In genomic region chr10:70267161-70267933, GRCh38 we compare ENCODE assay signal across 8 cellular contexts. TPM values are rescaled to one million over a fixed set of nuclear protein-coding genes. Genes with fewer than 3 reads are reported as not detected.
DNase-seq lines count a peak whose midpoint lies in the region; ATAC-seq and TF ChIP-seq lines count a peak whose summit lies in the region.

No MANE protein-coding gene starts in this region.

- no peak overlapping the region for H3K27ac Mint-ChIP-seq in activated naive CD4-positive, alpha-beta T cell treated with anti-CD3 and anti-CD28 coated beads, Interleukin-2, amount 10 ng/mL, durations not matched to agents 7 days and 5 days

- CTCF ChIA-PET in activated naive CD4-positive, alpha-beta T cell treated with anti-CD3 and anti-CD28 coated beads, Interleukin-2, amount 10 ng/mL, durations not matched to agents 7 days and 5 days (lab: Charles Lee): interaction anchor here (0.7 to 3.1 kb wide), 8 partner anchors 10 to 152 kb away, joined by 3 to 24 read pairs (median 3); no protein-coding TSS in a partner anchor

- 62 to 72% methylated on average over 8 to 9 of the region's 9 CpGs for WGBS in upper lobe of left lung, 2 donors

- no peaks in the 10 kb centered on the region for H3K9me3 Mint-ChIP-seq in activated naive CD4-positive, alpha-beta T cell treated with anti-CD3 and anti-CD28 coated beads, Interleukin-2, amount 10 ng/mL, durations not matched to agents 7 days and 5 days

- no peaks in the 10 kb centered on the region for H3K36me3 Mint-ChIP-seq in activated naive CD4-positive, alpha-beta T cell treated with anti-CD3 and anti-CD28 coated beads, Interleukin-2, amount 10 ng/mL, durations not matched to agents 7 days and 5 days

- peaks cover 17% of the 10 kb centered on the region for H3K4me1 Mint-ChIP-seq in activated naive CD4-positive, alpha-beta T cell treated with anti-CD3 and anti-CD28 coated beads, Interleukin-2, amount 10 ng/mL, durations not matched to agents 7 days and 5 days

- no peaks in the 10 kb centered on the region for H3K36me3 ChIP-seq in cardiac muscle cell
- H3K36me3 ChIP-seq in right atrium auricular region: no peaks in the 10 kb centered on the region
- H3K36me3 ChIP-seq in RWPE2 (ENCODE audit: low read depth): no peaks in the 10 kb centered on the region
- H3K36me3 ChIP-seq in upper lobe of left lung: no peaks in the 10 kb centered on the region

- H3K4me1 ChIP-seq in cardiac muscle cell (ENCODE audit: low read depth): no peaks in the 10 kb centered on the region
- peaks cover 0 to 1% of the 10 kb centered on the region in 2 donors for H3K4me1 ChIP-seq in right atrium auricular region
- H3K4me1 ChIP-seq in RWPE2 (ENCODE audit: insufficient read depth, poor library complexity, severe bottlenecking): peaks cover 16% of the 10 kb centered on the region
- peaks cover 0 to 2% (median under 1%) of the 10 kb centered on the region in 4 donors for H3K4me1 ChIP-seq in upper lobe of left lung

- no peak for TF ChIP-seq EP300 in upper lobe of left lung (IDR thresholded peaks at IDR 0.05)

- H3K27ac ChIP-seq in cardiac muscle cell: no peak overlapping the region
- H3K27ac ChIP-seq in right atrium auricular region: no peak overlapping the region
- H3K27ac ChIP-seq in RWPE2 (ENCODE audit: poor library complexity, severe bottlenecking): peak overlapping the region; percentile 45
- no peak overlapping the region for H3K27ac ChIP-seq in upper lobe of left lung

- H3K4me3 Mint-ChIP-seq in activated naive CD4-positive, alpha-beta T cell treated with anti-CD3 and anti-CD28 coated beads, Interleukin-2, amount 10 ng/mL, durations not matched to agents 7 days and 5 days: no peak overlapping the region

- H3K4me3 ChIP-seq in cardiac muscle cell (no peak overlapping the region), right atrium auricular region (no peak overlapping the region), RWPE2 (ENCODE audit: severe bottlenecking) (no peak overlapping the region), upper lobe of left lung (no peak overlapping the region)

- TF ChIP-seq POLR2A in upper lobe of left lung (IDR thresholded peaks at IDR 0.05): no peak

- peak; percentile 41 for TF ChIP-seq CTCF in cardiac muscle cell (IDR thresholded peaks at IDR 0.05; ENCODE audit: low read depth, low read length)
- TF ChIP-seq CTCF in right atrium auricular region (IDR thresholded peaks at IDR 0.05): peak in 1 of 2 donors; percentile 24
- peak; percentile 12 for TF ChIP-seq CTCF in RWPE2 (IDR thresholded peaks at IDR 0.05; ENCODE audit: poor library complexity, severe bottlenecking)
- peak in 2 of 6 experiments; percentile 5 to 8 for TF ChIP-seq CTCF in upper lobe of left lung (IDR thresholded peaks at IDR 0.05)

- peaks cover 17% of the 10 kb centered on the region for H3K27me3 Mint-ChIP-seq in activated naive CD4-positive, alpha-beta T cell treated with anti-CD3 and anti-CD28 coated beads, Interleukin-2, amount 10 ng/mL, durations not matched to agents 7 days and 5 days

- H3K27me3 ChIP-seq in cardiac muscle cell: no peaks in the 10 kb centered on the region
- no peaks in the 10 kb centered on the region for H3K27me3 ChIP-seq in right atrium auricular region
- no peaks in the 10 kb centered on the region for H3K27me3 ChIP-seq in RWPE2 (ENCODE audit: insufficient read depth, poor library complexity, severe bottlenecking)
- H3K27me3 ChIP-seq in upper lobe of left lung: no peaks in the 10 kb centered on the region

- no peaks in the 10 kb centered on the region for H3K9me3 ChIP-seq in cardiac muscle cell (ENCODE audit: low read depth)
- no peaks in the 10 kb centered on the region for H3K9me3 ChIP-seq in right atrium auricular region
- H3K9me3 ChIP-seq in RWPE2 (ENCODE audit: severe bottlenecking): no peaks in the 10 kb centered on the region
- no peaks in the 10 kb centered on the region for H3K9me3 ChIP-seq in upper lobe of left lung

- ATAC-seq in RWPE2 (ENCODE audit: low read depth) (peak; percentile 99), upper lobe of left lung (ENCODE audit: low FRiP score in 2 of 2) (peak; percentile 44 to 51), HG02588 (IDR thresholded peaks at IDR 0.05; ENCODE audit: unreplicated experiment) (no peak)

- DNase-seq in cardiac muscle cell (ENCODE audit: low read depth in 1 of 2, low spot score in 1 of 2) (peak in 1 of 2 donors; percentile 78), right atrium auricular region (ENCODE audit: low spot score) (no peak), RWPE2 (ENCODE audit: low spot score) (peak; percentile 73), fibroblast of the conjunctiva (ENCODE audit: low read depth) (peak; percentile 63), upper lobe of left lung (peak; percentile 33 to 48), SHP77 (lab: John Stamatoyannopoulos, UW) (no peak)
- no peak for DNase-seq in activated naive CD4-positive, alpha-beta T cell treated with anti-CD3 and anti-CD28 coated beads, Interleukin-2, amount 10 ng/mL, durations not matched to agents 7 days and 5 days

RNA-seq across cellular contexts. Expression of gene NPFFR1, which starts 16.5 kb away (rescaled TPM):
- total RNA-seq in cardiac muscle cell (not detected in 2 replicates), right atrium auricular region (under 1 TPM in 1 of 2 donors, not detected in 1; 0.47 TPM), upper lobe of left lung (1 to 10 TPM in 1 of 6 donors, under 1 TPM in 5; 0.15 to 1.0 (median 0.29) TPM)
- 0.06 TPM in 1 of 2 replicates, not detected in the other for polyA plus RNA-seq in cardiac muscle cell

RNA-seq across cellular contexts. Expression of gene PPA1, which starts 34.1 kb away (rescaled TPM):
- total RNA-seq in cardiac muscle cell (44.9 and 54.3 TPM in 2 replicates), right atrium auricular region (10 to 100 TPM; 48.0 to 69.2 TPM), upper lobe of left lung (100 to 1,000 TPM in 5 of 6 donors, 10 to 100 TPM in 1; 46.1 to 205 (median 154) TPM)
- polyA plus RNA-seq in cardiac muscle cell: 75.2 and 86.0 TPM in 2 replicates

Comparison
In these comparisons a context has a peak if more than half of its experiments do, and no peak if none do; other contexts are left out.
1. DNase-seq: peak in RWPE2 (single experiment), fibroblast of the conjunctiva (single experiment) and upper lobe of left lung (2 of 2); none in right atrium auricular region (single experiment), SHP77 (0 of 2) and activated naive CD4-positive, alpha-beta T cell treated with anti-CD3 and anti-CD28 coated beads, Interleukin-2, amount 10 ng/mL, durations not matched to agents 7 days and 5 days (single experiment).